8 cellular contexts compared by ENCODE assay signal in the genomic region with DNA sequence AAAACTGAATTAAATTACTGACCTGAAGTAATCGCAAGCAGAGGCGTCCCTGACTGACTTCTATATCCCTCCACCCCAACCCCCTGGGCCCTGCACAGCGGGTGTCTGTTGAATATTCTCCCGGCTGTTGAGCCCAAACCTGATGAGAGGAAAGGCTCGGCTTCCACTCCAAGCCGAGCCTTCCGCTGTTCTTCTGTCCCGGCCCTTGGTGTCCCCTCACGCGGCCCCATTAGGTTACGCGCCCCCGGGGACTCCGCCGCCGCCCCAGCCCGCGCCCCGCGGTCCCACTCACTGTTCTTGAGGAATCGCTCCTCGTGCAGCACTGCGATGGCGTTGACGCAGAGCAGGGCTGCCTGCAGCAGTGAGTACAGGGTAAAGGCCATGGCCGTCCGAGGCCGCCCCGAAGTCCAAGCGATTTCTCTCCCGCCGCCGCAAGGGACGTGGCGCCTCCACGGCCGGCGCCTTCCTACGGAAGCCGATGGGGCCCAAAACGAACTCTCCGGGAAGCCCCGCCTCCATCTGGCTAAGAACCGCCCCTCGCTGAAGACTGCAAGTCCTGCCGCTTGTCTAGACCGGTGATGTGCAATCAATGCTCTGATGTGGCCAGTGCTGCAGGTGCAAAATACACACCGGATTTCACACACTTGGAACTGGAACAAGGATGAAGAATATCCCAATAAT. TPM values are rescaled to one million over a fixed set of nuclear protein-coding genes. Genes with fewer than 3 reads are reported as not detected.
DNase-seq lines count a peak whose midpoint lies in the region; ATAC-seq and TF ChIP-seq lines count a peak whose summit lies in the region.

A gene with protein sequence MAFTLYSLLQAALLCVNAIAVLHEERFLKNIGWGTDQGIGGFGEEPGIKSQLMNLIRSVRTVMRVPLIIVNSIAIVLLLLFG (minus strand): TSS at position 470 of the 681 bp plus-strand sequence. CDS start 87 bp downstream, at position 383.

- H3K9me3 ChIP-seq in fibroblast of lung (ENCODE audit: control insufficient read depth, insufficient read depth, low read depth, low read length) = no peaks in the 10 kb centered on the region

- peaks cover 31% of the 10 kb centered on the region for H3K4me1 ChIP-seq in KMS-11 (ENCODE audit: low read depth, poor library complexity, severe bottlenecking)
- H3K4me1 ChIP-seq in fibroblast of lung (ENCODE audit: control insufficient read depth, extremely low read depth, insufficient read depth, low read length) = peaks cover 2% of the 10 kb centered on the region

- H3K27ac ChIP-seq in KMS-11 = peak within 1 kb of the TSS; percentile 31
- peak within 1 kb of the TSS; percentile 68 for H3K27ac ChIP-seq in fibroblast of lung (ENCODE audit: insufficient read depth, low read length)

- peaks cover under 1 to 6% of the 10 kb centered on the region in 2 donors for H3K27me3 Mint-ChIP-seq in natural killer cell treated with Interleukin-12 subunit alpha and Interleukin-12 subunit beta and Interleukin-15 and Interleukin-18, amount 100 ng/mL, for 72 hours

- H3K79me2 ChIP-seq in KMS-11 (ENCODE audit: insufficient read depth, low read depth) (peaks cover 42% of the 10 kb centered on the region), fibroblast of lung (ENCODE audit: control insufficient read depth, insufficient read depth, low read length) (peaks cover 44% of the 10 kb centered on the region)

- H3K9ac ChIP-seq in KMS-11 (peak within 1 kb of the TSS; percentile 77), fibroblast of lung (ENCODE audit: insufficient read depth, low read length) (peak within 1 kb of the TSS; percentile 77)

- peak within 1 kb of the TSS; percentile 94 for H2AFZ ChIP-seq in KMS-11 (ENCODE audit: low read depth)
- H2AFZ ChIP-seq in fibroblast of lung (ENCODE audit: low read length) = peak within 1 kb of the TSS; percentile 33

- no peak within 1 kb of the TSS for H3K27ac Mint-ChIP-seq in natural killer cell treated with Interleukin-12 subunit alpha and Interleukin-12 subunit beta and Interleukin-15 and Interleukin-18, amount 100 ng/mL, for 72 hours

- H3K27me3 ChIP-seq in KMS-11 (ENCODE audit: insufficient read depth, low read depth) (no peaks in the 10 kb centered on the region), fibroblast of lung (ENCODE audit: control insufficient read depth, insufficient read depth, low read length) (peaks cover 6% of the 10 kb centered on the region)

- H3K4me2 ChIP-seq in KMS-11 (peak within 1 kb of the TSS; percentile 93), fibroblast of lung (ENCODE audit: extremely low read depth, insufficient read depth, low read length) (peak within 1 kb of the TSS; percentile 87)

- H3K4me3 Mint-ChIP-seq in natural killer cell treated with Interleukin-12 subunit alpha and Interleukin-12 subunit beta and Interleukin-15 and Interleukin-18, amount 100 ng/mL, for 72 hours = peak within 1 kb of the TSS; percentile 42

- H3K36me3 Mint-ChIP-seq in natural killer cell treated with Interleukin-12 subunit alpha and Interleukin-12 subunit beta and Interleukin-15 and Interleukin-18, amount 100 ng/mL, for 72 hours = no peaks in the 10 kb centered on the region

- ATAC-seq in GM21723 (IDR thresholded peaks at IDR 0.05; ENCODE audit: unreplicated experiment) = peak; percentile 87
- peak; percentile 94 to 95 for ATAC-seq in natural killer cell treated with Interleukin-12 subunit alpha and Interleukin-12 subunit beta and Interleukin-15 and Interleukin-18, amount 100 ng/mL, for 72 hours

- peaks cover 0 to 2% of the 10 kb centered on the region in 2 donors for H3K4me1 Mint-ChIP-seq in natural killer cell treated with Interleukin-12 subunit alpha and Interleukin-12 subunit beta and Interleukin-15 and Interleukin-18, amount 100 ng/mL, for 72 hours (ENCODE audit: low read depth in 2 of 2)

- H3K4me3 ChIP-seq in KMS-11 (IDR thresholded peaks at IDR 0.05; ENCODE audit: insufficient read depth, low read depth, low read length) (no peak within 1 kb of the TSS), fibroblast of lung (replicated peaks in 1 of 4; ENCODE audit: control extremely low read depth in 1 of 4, insufficient read depth in 1 of 4, low read depth in 3 of 4, low read length in 4 of 4) (peak within 1 kb of the TSS; percentile 63 to 97 (median 79))

- no peaks in the 10 kb centered on the region for H3K9me3 Mint-ChIP-seq in natural killer cell treated with Interleukin-12 subunit alpha and Interleukin-12 subunit beta and Interleukin-15 and Interleukin-18, amount 100 ng/mL, for 72 hours

- TF ChIP-seq CTCF in KMS-11 (conservative IDR thresholded peaks at IDR 0.05; ENCODE audit: low read depth, low read length) (no peak), fibroblast of lung (conservative IDR thresholded peaks at IDR 0.05 in 1 of 2, IDR thresholded peaks at IDR 0.05 in 1 of 2; ENCODE audit: low read depth in 1 of 2, low read length in 2 of 2) (no peak)

- H3K36me3 ChIP-seq in KMS-11 (ENCODE audit: insufficient read depth) = no peaks in the 10 kb centered on the region
- no peaks in the 10 kb centered on the region for H3K36me3 ChIP-seq in fibroblast of lung (ENCODE audit: control insufficient read depth, insufficient read depth, low read length)

- DNase-seq in DMS79 (lab: John Stamatoyannopoulos, UW) = peak; percentile 74
- DNase-seq in RKO (ENCODE audit: low spot score) = peak; percentile 92
- DNase-seq in activated T-helper 1 cell treated with Interleukin-2 at 50 U/mL for 16 hours (ENCODE audit: low read depth) = peak; percentile 73
- peak; percentile 92 to 93 for DNase-seq in fibroblast of lung (ENCODE audit: low read depth in 2 of 2)
- DNase-seq in natural killer cell treated with Interleukin-12 subunit alpha and Interleukin-12 subunit beta and Interleukin-15 and Interleukin-18, amount 100 ng/mL, for 72 hours (ENCODE audit: low spot score) = peak; percentile 90
- DNase-seq in stimulated activated naive CD4-positive, alpha-beta T cell treated with Interleukin-2 at 50 U/mL for 16 hours (lab: John Stamatoyannopoulos, UW) = peak; percentile 85

- H4K20me1 ChIP-seq in KMS-11 (ENCODE audit: insufficient read depth) (no peaks in the 10 kb centered on the region), fibroblast of lung (ENCODE audit: control insufficient read depth, extremely low read depth, insufficient read depth, low read length) (no peaks in the 10 kb centered on the region)

RNA-seq across cellular contexts. Expression of the gene that starts here (rescaled TPM):
- total RNA-seq in fibroblast of lung = 26.2 and 47.9 TPM in 2 replicates
- polyA plus RNA-seq in fibroblast of lung = 22.1 and 26.2 TPM in 2 replicates
- 32.1 and 34.0 TPM in 2 replicates for polyA plus RNA-seq in fibroblast of lung (2012)
- 0.94 and 5.4 TPM in 2 replicates for polyA minus RNA-seq in fibroblast of lung (ENCODE audit: low replicate concordance)
- total RNA-seq in natural killer cell treated with Interleukin-12 subunit alpha and Interleukin-12 subunit beta and Interleukin-15 and Interleukin-18, amount 100 ng/mL, for 72 hours = 10 to 100 TPM in 1 of 2 donors, 1 to 10 TPM in 1; 10.0 to 15.3 TPM
